8 cellular contexts compared by ENCODE assay signal in genomic region chr1:65209005-65209885, GRCh38.
A peak's percentile ranks its signal among the peaks of the same experiment; 100 is the strongest.
DNase-seq lines count a peak whose midpoint lies in the region; ATAC-seq, FAIRE-seq and TF ChIP-seq lines count a peak whose summit lies in the region.

No MANE protein-coding gene starts in this region.

- H3K4me3 Mint-ChIP-seq in osteocyte (ENCODE audit: unreplicated experiment) = no peak overlapping the region

- DNase-seq in AG09319 (ENCODE audit: extremely low read depth, low read depth) (peak; percentile 7), HTR-8/SVneo (ENCODE audit: insufficient read length, low spot score) (peak; percentile 54), SK-N-SH (peak; percentile 69), fibroblast of peridontal ligament (ENCODE audit: extremely low read depth) (peak; percentile 76), osteocyte (ENCODE audit: extremely low spot score, unreplicated experiment) (no peak), NCI-H187 treated with DMSO at 0.1 percent for 48 hours (lab: John Stamatoyannopoulos, UW) (no peak)

- no peak for FAIRE-seq in HTR-8/SVneo (lab: Jason Lieb, UNC)

- H3K4me2 ChIP-seq in SK-N-SH = no peak overlapping the region

- no peak for ATAC-seq in HG03045 (IDR thresholded peaks at IDR 0.05; ENCODE audit: unreplicated experiment)

- H3K9me2 ChIP-seq in SK-N-SH = no peaks in the 10 kb centered on the region

- no peaks in the 10 kb centered on the region for H4K20me1 ChIP-seq in SK-N-SH (ENCODE audit: insufficient read depth)

- WGBS in SK-N-SH (ENCODE audit: low lambda C conversion rate) = 49% methylated on average over 6 of the region's 6 CpGs

- no peaks in the 10 kb centered on the region for H3K27me3 ChIP-seq in SK-N-SH (ENCODE audit: insufficient read depth)

- POLR2A ChIA-PET in SK-N-SH (lab: Yijun Ruan, JAX) = no interaction called here

- H3K4me1 ChIP-seq in SK-N-SH (ENCODE audit: control insufficient read depth in 1 of 2, insufficient read depth in 2 of 2, low read depth in 1 of 2, low read length in 1 of 2) = no peaks in the 10 kb centered on the region

- peak; percentile 69 for TF ChIP-seq RAD21 in SK-N-SH (IDR thresholded peaks at IDR 0.05; ENCODE audit: low read length)

- H3K79me2 ChIP-seq in SK-N-SH (ENCODE audit: insufficient read depth) = no peaks in the 10 kb centered on the region

- H3K9me3 ChIP-seq in SK-N-SH = no peaks in the 10 kb centered on the region

- peaks cover 7% of the 10 kb centered on the region for H3K4me1 Mint-ChIP-seq in osteocyte (ENCODE audit: unreplicated experiment)

- H3K36me3 ChIP-seq in SK-N-SH (replicated peaks in 1 of 2; ENCODE audit: control insufficient read depth in 1 of 2, insufficient read depth in 2 of 2, low read length in 1 of 2) = no peaks in the 10 kb centered on the region

- H3K9me3 Mint-ChIP-seq in osteocyte (ENCODE audit: unreplicated experiment) = no peaks in the 10 kb centered on the region

- no peak overlapping the region for H3K27ac ChIP-seq in SK-N-SH (ENCODE audit: low read depth in 2 of 2, low read length in 1 of 2)

- H3K4me3 ChIP-seq in SK-N-SH (ENCODE audit: low read depth in 2 of 2, low read length in 1 of 2) = no peak overlapping the region

- TF ChIP-seq CTCF in AG09319 (IDR thresholded peaks at IDR 0.05; ENCODE audit: low read depth, low read length) = peak; percentile 58
- TF ChIP-seq CTCF in GM12874 (IDR thresholded peaks at IDR 0.05; ENCODE audit: insufficient read depth, low read depth, low read length) = 0 out of 2 replicates have a peak, but pooled peaks have one; percentile 32
- peak; percentile 72 for TF ChIP-seq CTCF in SK-N-SH (IDR thresholded peaks at IDR 0.05)
- TF ChIP-seq CTCF in osteocyte (IDR thresholded peaks at IDR 0.05) = peak; percentile 78

- no peaks in the 10 kb centered on the region for H3F3A ChIP-seq in SK-N-SH (replicated peaks; ENCODE audit: insufficient read depth)

- no peak for TF ChIP-seq EP300 in SK-N-SH (IDR thresholded peaks at IDR 0.05; ENCODE audit: borderline replicate concordance in 1 of 2, low read depth in 1 of 2, low read length in 1 of 2)

- peaks cover 4% of the 10 kb centered on the region for H3K27me3 Mint-ChIP-seq in osteocyte (ENCODE audit: unreplicated experiment)

- no peaks in the 10 kb centered on the region for H3K36me3 Mint-ChIP-seq in osteocyte (ENCODE audit: unreplicated experiment)

- CTCF ChIA-PET in SK-N-SH (lab: Yijun Ruan, JAX) = interaction anchor here (0.7 to 11.4 kb wide), 41 partner anchors 8 to 633 kb away, joined by 3 to 83 read pairs (median 5); partner anchors contain the start of gene AK4

- H2AFZ ChIP-seq in SK-N-SH (ENCODE audit: low read depth) = no peak overlapping the region

- H3K9ac ChIP-seq in SK-N-SH = no peak overlapping the region

- no peak overlapping the region for H3K27ac Mint-ChIP-seq in osteocyte (ENCODE audit: unreplicated experiment)

TF ChIP-seq in SK-N-SH, 30 proteins besides CTCF, POLR2A, EP300 and RAD21:
- TF ChIP-seq SMC3 (IDR thresholded peaks at IDR 0.05; ENCODE audit: low read depth, low read length) (peak; percentile 60), TEAD4 (IDR thresholded peaks at IDR 0.05; ENCODE audit: borderline replicate concordance, insufficient read depth) (no peak), FOXJ3 (CRISPR knock-in tag; IDR thresholded peaks at IDR 0.05) (no peak), EZH2phosphoT487 (IDR thresholded peaks at IDR 0.05; ENCODE audit: borderline replicate concordance, low read depth) (no peak), REST (IDR thresholded peaks at IDR 0.05; ENCODE audit: low read depth, low read length) (no peak), RFX5 (IDR thresholded peaks at IDR 0.05; ENCODE audit: low read length) (no peak)

Comparison
In these comparisons a context has a peak if more than half of its experiments do, and no peak if none do; other contexts are left out.
1. DNase-seq: peak in AG09319 (single experiment), HTR-8/SVneo (single experiment), SK-N-SH (single experiment) and fibroblast of peridontal ligament (single experiment); none in osteocyte (single experiment) and NCI-H187 treated with DMSO at 0.1 percent for 48 hours (single experiment).
2. Peak in every context shown above with its lines, with median percentiles within 50 percentile points of each other: CTCF ChIP-seq.